In the genomic region with DNA sequence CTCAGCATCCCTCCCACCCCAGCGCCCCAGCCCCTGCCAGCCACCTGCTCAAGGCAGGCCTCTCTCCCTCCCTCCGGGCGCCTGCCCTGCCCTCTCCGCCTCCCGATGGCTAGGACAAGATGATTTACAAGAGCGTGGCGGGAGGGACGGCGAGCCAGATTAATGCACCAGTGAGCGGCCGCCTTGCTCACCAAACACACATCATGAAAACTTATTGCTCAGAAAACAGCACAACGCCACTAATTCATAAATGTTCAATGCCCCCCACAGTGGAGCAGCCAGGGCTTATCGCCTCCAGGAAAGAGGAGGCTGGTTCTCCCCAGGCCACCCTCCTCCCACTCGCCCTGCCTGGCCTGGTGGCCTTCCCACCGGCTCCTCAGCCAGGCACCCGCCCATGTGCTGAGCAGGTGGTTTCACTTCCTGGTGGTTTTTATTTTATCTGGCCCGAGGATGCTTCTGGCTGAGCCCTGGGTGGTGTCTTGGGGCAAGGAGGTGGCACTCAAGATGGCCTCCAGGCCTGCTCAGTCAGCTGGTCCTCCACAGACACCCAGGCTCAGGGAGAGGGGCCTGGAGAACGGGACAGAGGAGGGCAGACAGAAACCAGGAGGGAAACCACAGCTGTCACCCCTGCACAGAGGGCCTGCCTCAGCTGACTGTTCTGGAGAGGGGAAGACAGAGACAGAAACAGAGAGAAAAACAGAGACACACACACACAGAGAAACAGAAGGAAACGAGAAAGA, we compare ENCODE assay signal across 8 cellular contexts.
A peak's percentile ranks its signal among the peaks of the same experiment; 100 is the strongest.
DNase-seq lines count a peak whose midpoint lies in the region; ATAC-seq and TF ChIP-seq lines count a peak whose summit lies in the region.

No MANE protein-coding gene starts in this region.

- no peaks in the 10 kb centered on the region for H3K9me3 Mint-ChIP-seq in osteocyte (ENCODE audit: unreplicated experiment)

- no peaks in the 10 kb centered on the region for H3K36me3 Mint-ChIP-seq in osteocyte (ENCODE audit: unreplicated experiment)

- no peak overlapping the region for H3K4me3 Mint-ChIP-seq in osteocyte (ENCODE audit: unreplicated experiment)

- H3K27me3 Mint-ChIP-seq in osteocyte (ENCODE audit: unreplicated experiment): peaks cover 38% of the 10 kb centered on the region

- H3K27ac Mint-ChIP-seq in osteocyte (ENCODE audit: unreplicated experiment): no peak overlapping the region

- H3K9me3 ChIP-seq in tibial nerve: no peaks in the 10 kb centered on the region

- H3K27me3 ChIP-seq in tibial nerve: no peaks in the 10 kb centered on the region

- WGBS in tibial nerve, 2 donors: 78 to 79% methylated on average over 18 to 19 of the region's 19 CpGs

- H3K4me1 ChIP-seq in tibial nerve: peaks cover 0 to 54% (median 19%) of the 10 kb centered on the region in 4 donors

- TF ChIP-seq CTCF in GM13976 (IDR thresholded peaks at IDR 0.05; ENCODE audit: borderline replicate concordance, control extremely low read depth, extremely low read depth, insufficient read depth, missing control alignments) (no peak), osteocyte (IDR thresholded peaks at IDR 0.05) (no peak), tibial nerve (IDR thresholded peaks at IDR 0.05) (no peak)

- TF ChIP-seq POLR2A in tibial nerve (IDR thresholded peaks at IDR 0.05): no peak

- ATAC-seq in GM21529 (IDR thresholded peaks at IDR 0.05; ENCODE audit: unreplicated experiment): peak; percentile 59

- peak in 1 of 2 donors; percentile 32 for TF ChIP-seq EP300 in tibial nerve (IDR thresholded peaks at IDR 0.05)

- no peak overlapping the region for H3K4me3 ChIP-seq in tibial nerve

- no peaks in the 10 kb centered on the region for H3K36me3 ChIP-seq in tibial nerve

- DNase-seq in GM13976 (ENCODE audit: low spot score) (peak; percentile 70), NOMO-1 treated with DMSO at 0.1 percent for 48 hours (lab: John Stamatoyannopoulos, UW; ENCODE audit: unreplicated experiment) (peak; percentile 56), midbrain (lab: John Stamatoyannopoulos, UW) (peak; percentile 12), NCI-H2081 treated with DMSO at 0.1 percent for 48 hours (lab: John Stamatoyannopoulos, UW) (no peak), osteocyte (ENCODE audit: extremely low spot score, unreplicated experiment) (no peak), tibial nerve (ENCODE audit: low spot score in 2 of 2) (no peak), NCI-H1694 (lab: John Stamatoyannopoulos, UW) (no peak)

- peaks cover 26% of the 10 kb centered on the region for H3K4me1 Mint-ChIP-seq in osteocyte (ENCODE audit: unreplicated experiment)

- in situ Hi-C loops in GM13976 (cut with MboI; ENCODE audit: low sequenced_read_pairs, unreplicated experiment): loop anchor here (25.0 kb wide), 2 partner anchors 741 to 991 kb away; no protein-coding TSS in a partner anchor

- no peak overlapping the region for H3K27ac ChIP-seq in tibial nerve

Comparison
In these comparisons a context has a peak if more than half of its experiments do, and no peak if none do; other contexts are left out.
1. DNase-seq: peak in GM13976 (single experiment), NOMO-1 treated with DMSO at 0.1 percent for 48 hours (single experiment) and midbrain (single experiment); none in NCI-H2081 treated with DMSO at 0.1 percent for 48 hours (single experiment), osteocyte (single experiment), tibial nerve (0 of 2) and NCI-H1694 (single experiment).